13 cellular contexts compared by ENCODE assay signal in genomic region chr2:217994776-217995274, GRCh38. TPM values are rescaled to one million over a fixed set of nuclear protein-coding genes. Genes with fewer than 3 reads are reported as not detected.
A peak's percentile ranks its signal among the peaks of the same experiment; 100 is the strongest.
DNase-seq lines count a peak whose midpoint lies in the region; ATAC-seq, FAIRE-seq and TF ChIP-seq lines count a peak whose summit lies in the region.
"Had no signal": no experiment of that assay in that cellular context is flagged by ENCODE, and none has a peak within 500 bp of the region (broad histone marks: within the 10 kb centered on the region; RNA-seq: fewer than 3 reads in every experiment).

No MANE protein-coding gene starts in this region.

- peak overlapping the region in 1 of 2 donors; percentile 28 for H3K27ac ChIP-seq in left lung
- H3K27ac ChIP-seq in upper lobe of right lung = peak overlapping the region; percentile 6
- H3K27ac ChIP-seq: parathyroid adenoma had no signal

- TF ChIP-seq CTCF in bronchial epithelial cell (IDR thresholded peaks at IDR 0.05; ENCODE audit: insufficient read depth, low read length, severe bottlenecking) (no peak), left lung (IDR thresholded peaks at IDR 0.05) (no peak), upper lobe of right lung (IDR thresholded peaks at IDR 0.05) (no peak)

- intact Hi-C loops in left lung (cut with DNase I) = loop anchor here in 1 of 2 donors (5.0 kb wide), 1 partner anchor 208 kb away; no protein-coding TSS in a partner anchor
- intact Hi-C loops in upper lobe of right lung (cut with DNase I) = loop anchor here (10.0 kb wide), 1 partner anchor 110 kb away; no protein-coding TSS in a partner anchor

- H3K4me1 ChIP-seq in left lung (peaks cover 12 to 42% of the 10 kb centered on the region in 2 donors), upper lobe of right lung (peaks cover 31% of the 10 kb centered on the region)
- H3K4me1 ChIP-seq: parathyroid adenoma had no signal

- no peaks in the 10 kb centered on the region for H3K27me3 ChIP-seq in bronchial epithelial cell (ENCODE audit: control insufficient read depth, insufficient read depth, low read length)
- no peaks in the 10 kb centered on the region for H3K27me3 ChIP-seq in left lung
- no peaks in the 10 kb centered on the region for H3K27me3 ChIP-seq in upper lobe of right lung

- no peak overlapping the region for H3K27ac Mint-ChIP-seq in stimulated activated naive CD8-positive, alpha-beta T cell treated with anti-CD3 and anti-CD28 coated beads, Interleukin-15, amount 100 ng/mL, for 72 hours
- no peak overlapping the region for H3K27ac Mint-ChIP-seq in stimulated activated memory B cell treated with anti-CD40 and anti-IgM and Interleukin-4, amounts not matched to agents 10 μg/mL and 1 μg/mL and 100 μg/mL, for 72 hours
- H3K27ac Mint-ChIP-seq: activated CD8-positive, alpha-beta memory T cell treated with anti-CD3 and anti-CD28 coated beads, Interleukin-2, amount 10 ng/mL, durations not matched to agents 7 days and 5 days; T-helper 1 cell treated with Interleukin-12 subunit alpha and Interleukin-12 subunit beta and Interleukin-4 antibody, amounts not matched to agents 30 μg/mL and 1 μg/mL, for 36 hours had no signal

- no peaks in the 10 kb centered on the region for H3K36me3 Mint-ChIP-seq in stimulated activated memory B cell treated with anti-CD40 and anti-IgM and Interleukin-4, amounts not matched to agents 10 μg/mL and 1 μg/mL and 100 μg/mL, for 72 hours
- H3K36me3 Mint-ChIP-seq: activated CD8-positive, alpha-beta memory T cell treated with anti-CD3 and anti-CD28 coated beads, Interleukin-2, amount 10 ng/mL, durations not matched to agents 7 days and 5 days had no signal

- no peak overlapping the region for H3K4me3 Mint-ChIP-seq in stimulated activated naive CD8-positive, alpha-beta T cell treated with anti-CD3 and anti-CD28 coated beads, Interleukin-15, amount 100 ng/mL, for 72 hours
- no peak overlapping the region for H3K4me3 Mint-ChIP-seq in stimulated activated memory B cell treated with anti-CD40 and anti-IgM and Interleukin-4, amounts not matched to agents 10 μg/mL and 1 μg/mL and 100 μg/mL, for 72 hours
- H3K4me3 Mint-ChIP-seq: activated CD8-positive, alpha-beta memory T cell treated with anti-CD3 and anti-CD28 coated beads, Interleukin-2, amount 10 ng/mL, durations not matched to agents 7 days and 5 days; T-helper 1 cell treated with Interleukin-12 subunit alpha and Interleukin-12 subunit beta and Interleukin-4 antibody, amounts not matched to agents 30 μg/mL and 1 μg/mL, for 36 hours had no signal

- H3K4me1 Mint-ChIP-seq in stimulated activated naive CD8-positive, alpha-beta T cell treated with anti-CD3 and anti-CD28 coated beads, Interleukin-15, amount 100 ng/mL, for 72 hours = no peaks in the 10 kb centered on the region
- no peaks in the 10 kb centered on the region for H3K4me1 Mint-ChIP-seq in stimulated activated memory B cell treated with anti-CD40 and anti-IgM and Interleukin-4, amounts not matched to agents 10 μg/mL and 1 μg/mL and 100 μg/mL, for 72 hours
- H3K4me1 Mint-ChIP-seq: activated CD8-positive, alpha-beta memory T cell treated with anti-CD3 and anti-CD28 coated beads, Interleukin-2, amount 10 ng/mL, durations not matched to agents 7 days and 5 days had no signal

- FAIRE-seq in bronchial epithelial cell (lab: Jason Lieb, UNC) = no peak

- H3K4me3 ChIP-seq in bronchial epithelial cell (ENCODE audit: low read depth, low read length) (no peak overlapping the region), left lung (no peak overlapping the region), upper lobe of right lung (no peak overlapping the region)

- H3K9me3 ChIP-seq in left lung (no peaks in the 10 kb centered on the region), upper lobe of right lung (no peaks in the 10 kb centered on the region)

- peaks cover 13% of the 10 kb centered on the region for H3K27me3 Mint-ChIP-seq in stimulated activated naive CD8-positive, alpha-beta T cell treated with anti-CD3 and anti-CD28 coated beads, Interleukin-15, amount 100 ng/mL, for 72 hours
- peaks cover 42% of the 10 kb centered on the region for H3K27me3 Mint-ChIP-seq in stimulated activated memory B cell treated with anti-CD40 and anti-IgM and Interleukin-4, amounts not matched to agents 10 μg/mL and 1 μg/mL and 100 μg/mL, for 72 hours

- no peaks in the 10 kb centered on the region for H3K9me3 Mint-ChIP-seq in stimulated activated naive CD8-positive, alpha-beta T cell treated with anti-CD3 and anti-CD28 coated beads, Interleukin-15, amount 100 ng/mL, for 72 hours
- no peaks in the 10 kb centered on the region for H3K9me3 Mint-ChIP-seq in stimulated activated memory B cell treated with anti-CD40 and anti-IgM and Interleukin-4, amounts not matched to agents 10 μg/mL and 1 μg/mL and 100 μg/mL, for 72 hours
- H3K9me3 Mint-ChIP-seq: T-helper 1 cell treated with Interleukin-12 subunit alpha and Interleukin-12 subunit beta and Interleukin-4 antibody, amounts not matched to agents 30 μg/mL and 1 μg/mL, for 36 hours had no signal

- peak; percentile 90 for DNase-seq in HT1080 (ENCODE audit: low read depth)
- DNase-seq in bronchial epithelial cell (ENCODE audit: low read depth) = peak; percentile 81
- DNase-seq in left lung = no peak
- no peak for DNase-seq in upper lobe of right lung
- DNase-seq in stimulated activated naive CD8-positive, alpha-beta T cell treated with anti-CD3 and anti-CD28 coated beads, Interleukin-15, amount 100 ng/mL, for 72 hours = no peak
- DNase-seq in NCI-H82 (lab: John Stamatoyannopoulos, UW) = no peak
- DNase-seq: activated CD8-positive, alpha-beta memory T cell treated with anti-CD3 and anti-CD28 coated beads, Interleukin-2, amount 10 ng/mL, durations not matched to agents 7 days and 5 days; central memory CD4-positive, alpha-beta T cell; NCI-H510A had no signal

- H3K36me3 ChIP-seq in bronchial epithelial cell (ENCODE audit: control insufficient read depth, insufficient read depth, low read length) = no peaks in the 10 kb centered on the region
- H3K36me3 ChIP-seq in left lung = no peaks in the 10 kb centered on the region
- no peaks in the 10 kb centered on the region for H3K36me3 ChIP-seq in upper lobe of right lung

- peak; percentile 11 for ATAC-seq in left lung
- ATAC-seq in upper lobe of right lung = no peak
- ATAC-seq in stimulated activated naive CD8-positive, alpha-beta T cell treated with anti-CD3 and anti-CD28 coated beads, Interleukin-15, amount 100 ng/mL, for 72 hours = no peak
- ATAC-seq in GM19328 (IDR thresholded peaks at IDR 0.05; ENCODE audit: unreplicated experiment) = no peak
- no peak for ATAC-seq in stimulated activated memory B cell treated with anti-CD40 and anti-IgM and Interleukin-4, amounts not matched to agents 10 μg/mL and 1 μg/mL and 100 μg/mL, for 72 hours
- ATAC-seq: activated CD8-positive, alpha-beta memory T cell treated with anti-CD3 and anti-CD28 coated beads, Interleukin-2, amount 10 ng/mL, durations not matched to agents 7 days and 5 days had no signal

RNA-seq across cellular contexts. Expression of gene TNS1, which starts 8.0 kb away (rescaled TPM):
- total RNA-seq in HT1080 (2014; rRNA removed; shearing (Covaris generic)) = 9.6 and 10.5 TPM in 2 replicates
- polyA plus RNA-seq in HT1080 (2015; cell fraction: cytosol; rRNA removed) = 4.9 and 5.1 TPM in 2 replicates
- polyA plus RNA-seq in HT1080 (2015; cell fraction: nucleus; rRNA removed) = 16.1 and 17.1 TPM in 2 replicates
- total RNA-seq in bronchial epithelial cell = 1.6 and 2.0 TPM in 2 replicates
- 100 to 1,000 TPM; 303 to 327 TPM for total RNA-seq in left lung
- 669 TPM for total RNA-seq in upper lobe of right lung

Comparison
In these comparisons a context has a peak if more than half of its experiments do, and no peak if none do; other contexts are left out.
1. DNase-seq: peak in HT1080 (single experiment) and bronchial epithelial cell (single experiment); none in left lung (0 of 2), upper lobe of right lung (single experiment), stimulated activated naive CD8-positive, alpha-beta T cell treated with anti-CD3 and anti-CD28 coated beads, Interleukin-15, amount 100 ng/mL, for 72 hours (0 of 2) and NCI-H82 (single experiment).
2. RNA of gene TNS1, which starts 8.0 kb away (total RNA-seq): 669 TPM in upper lobe of right lung (single experiment) and 303 to 327 TPM in left lung; 9.6 to 10.5 TPM in HT1080 and 1.6 to 2.0 TPM in bronchial epithelial cell; every median in the first group is over 10 times any median in the second.